8 cellular contexts compared by ENCODE assay signal in the genomic region with DNA sequence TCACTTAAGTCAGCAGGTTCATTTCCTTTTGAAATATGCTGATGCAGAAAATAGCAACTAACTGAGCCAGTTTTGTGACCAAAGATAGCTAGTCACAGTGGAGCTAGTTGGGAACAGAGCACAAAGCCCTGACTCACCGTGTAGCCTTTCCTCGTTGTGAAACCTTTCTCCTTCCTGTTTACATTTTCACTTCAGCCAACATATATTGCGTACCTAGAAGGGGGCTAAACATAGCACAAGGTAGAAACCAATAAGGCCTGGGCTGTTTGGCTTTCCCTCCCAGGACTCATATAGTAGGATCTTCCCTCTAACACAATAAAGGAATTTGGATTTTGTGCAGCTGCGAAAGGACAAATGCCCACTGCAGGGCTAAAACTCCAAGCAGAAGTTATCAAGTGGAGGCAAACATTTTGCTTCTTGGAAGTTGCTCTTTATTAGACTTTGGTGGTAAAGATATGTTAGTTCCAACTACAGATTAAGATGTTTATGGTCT. TPM values are rescaled to one million over a fixed set of nuclear protein-coding genes. Genes with fewer than 3 reads are reported as not detected.
A peak's percentile ranks its signal among the peaks of the same experiment; 100 is the strongest.
DNase-seq lines count a peak whose midpoint lies in the region; ATAC-seq and TF ChIP-seq lines count a peak whose summit lies in the region.

No MANE protein-coding gene starts in this region.

- peak overlapping the region in 6 of 59 donors; percentile 5 to 41 (median 21) for H3K27ac ChIP-seq in dorsolateral prefrontal cortex

- H3K36me3 ChIP-seq in mucosa of descending colon (ENCODE audit: low read depth): no peaks in the 10 kb centered on the region

- no peaks in the 10 kb centered on the region for H3K36me3 Mint-ChIP-seq in activated naive CD4-positive, alpha-beta T cell treated with anti-CD3 and anti-CD28 coated beads, Interleukin-2, amount 50 U/mL, for 24 hours

- peak; percentile 98 for ATAC-seq in HG02588 (IDR thresholded peaks at IDR 0.05; ENCODE audit: unreplicated experiment)
- ATAC-seq in mucosa of descending colon: peak; percentile 94

- no peaks in the 10 kb centered on the region for H3K9me3 ChIP-seq in mucosa of descending colon

- H3K4me1 ChIP-seq in mucosa of descending colon (ENCODE audit: low read depth): peaks cover 4% of the 10 kb centered on the region

- no peaks in the 10 kb centered on the region for H3K27me3 Mint-ChIP-seq in activated naive CD4-positive, alpha-beta T cell treated with anti-CD3 and anti-CD28 coated beads, Interleukin-2, amount 50 U/mL, for 24 hours

- no peak overlapping the region for H3K4me3 ChIP-seq in mucosa of descending colon
- H3K4me3 ChIP-seq in dorsolateral prefrontal cortex: no peak overlapping the region

- no peak for TF ChIP-seq CTCF in mucosa of descending colon (IDR thresholded peaks at IDR 0.05)
- TF ChIP-seq CTCF in dorsolateral prefrontal cortex (IDR thresholded peaks at IDR 0.05 in 54 of 56, conservative IDR thresholded peaks at IDR 0.05 in 2 of 56; ENCODE audit: low read depth in 1 of 56, partially characterized antibody in 56 of 56): no peak

- no peak overlapping the region for H3K4me3 Mint-ChIP-seq in activated naive CD4-positive, alpha-beta T cell treated with anti-CD3 and anti-CD28 coated beads, Interleukin-2, amount 50 U/mL, for 24 hours

- H3K9me3 Mint-ChIP-seq in activated naive CD4-positive, alpha-beta T cell treated with anti-CD3 and anti-CD28 coated beads, Interleukin-2, amount 50 U/mL, for 24 hours: no peaks in the 10 kb centered on the region

- intact Hi-C loops in mucosa of descending colon (cut with DNase I, micrococcal nuclease) (no loop called here), dorsolateral prefrontal cortex (cut with DNase I) (no loop called here)

- no peak for DNase-seq in activated naive CD4-positive, alpha-beta T cell treated with anti-CD3 and anti-CD28 coated beads, Interleukin-2, amount 50 U/mL, for 16 hours
- peak; percentile 75 for DNase-seq in MV-4-11 (lab: John Stamatoyannopoulos, UW)
- DNase-seq in T47D (ENCODE audit: low read depth in 1 of 2, low spot score in 1 of 2): peak; percentile 40 to 68
- no peak for DNase-seq in mucosa of descending colon
- no peak for DNase-seq in dorsolateral prefrontal cortex
- no peak for DNase-seq in iPS-NIHi7 (ENCODE audit: extremely low spot score)

- in situ Hi-C loops in T47D (cut with HindIII; ENCODE audit: low pct_unique_long_range_greater_than_20kb, low sequenced_read_pairs): no loop called here

- H3K27me3 ChIP-seq in dorsolateral prefrontal cortex: no peaks in the 10 kb centered on the region

- H3K4me1 Mint-ChIP-seq in activated naive CD4-positive, alpha-beta T cell treated with anti-CD3 and anti-CD28 coated beads, Interleukin-2, amount 50 U/mL, for 24 hours: peaks cover 5% of the 10 kb centered on the region

- H3K27ac Mint-ChIP-seq in activated naive CD4-positive, alpha-beta T cell treated with anti-CD3 and anti-CD28 coated beads, Interleukin-2, amount 50 U/mL, for 24 hours: peak overlapping the region; percentile 12

RNA-seq across cellular contexts. Expression of a gene that starts 24.5 kb away (rescaled TPM):
- total RNA-seq in mucosa of descending colon (10 to 100 TPM; 52.9 to 60.8 (median 59.2) TPM), dorsolateral prefrontal cortex (10 to 100 TPM; 37.1 to 95.3 (median 57.4) TPM)

Comparison
In these comparisons a context has a peak if more than half of its experiments do, and no peak if none do; other contexts are left out.
1. DNase-seq: peak in MV-4-11 (single experiment) and T47D (2 of 2); none in activated naive CD4-positive, alpha-beta T cell treated with anti-CD3 and anti-CD28 coated beads, Interleukin-2, amount 50 U/mL, for 16 hours (single experiment), mucosa of descending colon (0 of 3), dorsolateral prefrontal cortex (0 of 10) and iPS-NIHi7 (single experiment).